Comparison of ENCODE assay signal across 1 cellular context in genomic region chr2:38714891-38715418, GRCh38. TPM values are rescaled to one million over a fixed set of nuclear protein-coding genes. Genes with fewer than 3 reads are reported as not detected.
"Had no signal": no experiment of that assay in that cellular context is flagged by ENCODE, and none has a peak within 500 bp of the region (broad histone marks: within the 10 kb centered on the region; RNA-seq: fewer than 3 reads in every experiment).

No MANE protein-coding gene starts in this region.

RNA-seq across cellular contexts. Expression of gene GALM, which starts 49.0 kb away (rescaled TPM):
- polyA plus RNA-seq: neural cell had no signal
